In the genomic region with DNA sequence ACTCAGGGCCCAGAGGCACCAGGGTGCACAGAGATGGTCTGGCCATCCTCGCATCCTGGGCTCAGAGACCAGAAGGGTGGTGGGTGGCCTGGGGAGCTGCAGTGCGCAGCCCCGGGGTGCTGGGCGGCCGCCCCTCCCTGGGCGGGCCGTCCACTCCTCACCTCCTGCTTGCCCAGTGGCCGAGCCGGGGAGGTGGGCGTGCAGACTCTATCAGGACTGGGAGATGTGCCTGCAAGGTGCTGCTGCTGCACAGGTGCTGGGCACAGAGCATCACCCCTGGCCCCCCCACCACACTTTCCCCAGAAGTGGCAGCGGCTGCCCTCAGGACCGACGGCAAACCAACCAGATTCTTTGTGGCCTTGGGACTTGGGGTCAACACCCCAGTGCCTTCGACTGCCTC, we compare ENCODE assay signal across 1 cellular context.
TF ChIP-seq lines count a peak whose summit lies in the region.

TSS of gene SCN4A (minus strand) at position 123 of the 400 bp plus-strand sequence. CDS start at position 46, 77 bp downstream.

TF ChIP-seq in IMR-90, 13 proteins besides CTCF, POLR2A, EP300 and RAD21:
- TF ChIP-seq CEBPB (IDR thresholded peaks at IDR 0.05; ENCODE audit: low read depth, low read length) (no peak), BHLHE40 (IDR thresholded peaks at IDR 0.05; ENCODE audit: low read depth, low read length) (no peak), NFE2L2 (IDR thresholded peaks at IDR 0.05; ENCODE audit: low read depth, low read length) (no peak), CHD1 (IDR thresholded peaks at IDR 0.05; ENCODE audit: low read depth, low read length) (no peak), ELK1 (IDR thresholded peaks at IDR 0.05; ENCODE audit: borderline replicate concordance, low read depth, low read length) (no peak), RFX5 (IDR thresholded peaks at IDR 0.05; ENCODE audit: low read depth, low read length) (no peak), SMC3 (IDR thresholded peaks at IDR 0.05; ENCODE audit: low read depth, low read length) (no peak), FOS (IDR thresholded peaks at IDR 0.05; ENCODE audit: low read depth, low read length) (no peak), MXI1 (IDR thresholded peaks at IDR 0.05; ENCODE audit: borderline replicate concordance, low read depth, low read length) (no peak)
- TF ChIP-seq, protein P1, sequence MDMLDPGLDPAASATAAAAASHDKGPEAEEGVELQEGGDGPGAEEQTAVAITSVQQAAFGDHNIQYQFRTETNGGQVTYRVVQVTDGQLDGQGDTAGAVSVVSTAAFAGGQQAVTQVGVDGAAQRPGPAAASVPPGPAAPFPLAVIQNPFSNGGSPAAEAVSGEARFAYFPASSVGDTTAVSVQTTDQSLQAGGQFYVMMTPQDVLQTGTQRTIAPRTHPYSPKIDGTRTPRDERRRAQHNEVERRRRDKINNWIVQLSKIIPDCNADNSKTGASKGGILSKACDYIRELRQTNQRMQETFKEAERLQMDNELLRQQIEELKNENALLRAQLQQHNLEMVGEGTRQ (IDR thresholded peaks at IDR 0.05; ENCODE audit: low read depth, low read length) = no peak
